8 cellular contexts compared by ENCODE assay signal in genomic region chr19:48674921-48675824, GRCh38. TPM values are rescaled to one million over a fixed set of nuclear protein-coding genes. Genes with fewer than 3 reads are reported as not detected.
A peak's percentile ranks its signal among the peaks of the same experiment; 100 is the strongest.
DNase-seq lines count a peak whose midpoint lies in the region; ATAC-seq, FAIRE-seq and TF ChIP-seq lines count a peak whose summit lies in the region.

No MANE protein-coding gene starts in this region.

- H3K4me1 ChIP-seq in adipocyte (ENCODE audit: control insufficient read depth, insufficient read depth, low read length) (no peaks in the 10 kb centered on the region), heart left ventricle (peaks cover 0 to 12% (median 7%) of the 10 kb centered on the region in 12 donors), prostate gland (replicated peaks) (no peaks in the 10 kb centered on the region)

- H3K27ac ChIP-seq in heart left ventricle (peak overlapping the region in 2 of 12 donors; percentile 2 to 46), prostate gland (no peak overlapping the region)

- H3K9me3 ChIP-seq in adipocyte (ENCODE audit: control insufficient read depth, low read length): no peaks in the 10 kb centered on the region
- no peaks in the 10 kb centered on the region for H3K9me3 ChIP-seq in heart left ventricle
- no peaks in the 10 kb centered on the region for H3K9me3 ChIP-seq in prostate gland

- DNase-seq in GDM1 (lab: John Stamatoyannopoulos, UW): peak; percentile 71
- peak; percentile 83 for DNase-seq in NCI-H1105 (lab: John Stamatoyannopoulos, UW)
- DNase-seq in T follicular helper cell (ENCODE audit: low read depth): peak; percentile 64
- DNase-seq in adipocyte (ENCODE audit: low read depth): peak; percentile 94
- DNase-seq in heart left ventricle: peak; percentile 79 to 87 (median 84)
- DNase-seq in prostate gland (ENCODE audit: low spot score): peak; percentile 84
- DNase-seq in urothelium cell line (ENCODE audit: low spot score): peak; percentile 90

- H3K36me3 ChIP-seq in adipocyte (ENCODE audit: control insufficient read depth, insufficient read depth, low read length, severe bottlenecking) (no peaks in the 10 kb centered on the region), heart left ventricle (no peaks in the 10 kb centered on the region), prostate gland (no peaks in the 10 kb centered on the region)

- TF ChIP-seq POLR2A in heart left ventricle (IDR thresholded peaks at IDR 0.05): no peak
- TF ChIP-seq POLR2A in prostate gland (IDR thresholded peaks at IDR 0.05): no peak

- intact Hi-C loops in heart left ventricle (cut with DNase I): loop anchor here (1.0 to 10.0 kb wide), 12 partner anchors 29 to 170 kb away; partner anchors contain the start of genes HSD17B14 (in 4 of the 10) and CA11 (in 2 of the 10)
- intact Hi-C loops in prostate gland (cut with DNase I): loop anchor here (10.0 kb wide), 1 partner anchor 60 kb away; no protein-coding TSS in a partner anchor

- peak overlapping the region; percentile 50 for H3K9ac ChIP-seq in adipocyte (ENCODE audit: low read length)

- TF ChIP-seq CTCF in heart left ventricle (IDR thresholded peaks at IDR 0.05): peak; percentile 76 to 94 (median 87)
- peak; percentile 74 to 90 (median 84) for TF ChIP-seq CTCF in prostate gland (IDR thresholded peaks at IDR 0.05)

- FAIRE-seq in urothelium cell line (lab: Jason Lieb, UNC): peak; percentile 56

- 35 to 56% (median 39%) methylated on average over 18 to 28 of the region's 28 CpGs for WGBS in heart left ventricle, 4 donors
- WGBS in prostate gland: 37% methylated on average over 28 of the region's 28 CpGs

- peaks cover 7% of the 10 kb centered on the region for H3K27me3 ChIP-seq in adipocyte (replicated peaks; ENCODE audit: control insufficient read depth, insufficient read depth, low read length)
- no peaks in the 10 kb centered on the region for H3K27me3 ChIP-seq in heart left ventricle
- no peaks in the 10 kb centered on the region for H3K27me3 ChIP-seq in prostate gland (replicated peaks; ENCODE audit: insufficient read depth)

- ATAC-seq in heart left ventricle (peak; percentile 58 to 89 (median 80)), GM19463 (IDR thresholded peaks at IDR 0.05; ENCODE audit: unreplicated experiment) (no peak)

- no peak overlapping the region for H3K4me3 ChIP-seq in adipocyte (ENCODE audit: low read length)
- H3K4me3 ChIP-seq in heart left ventricle: no peak overlapping the region
- H3K4me3 ChIP-seq in prostate gland: no peak overlapping the region

RNA-seq across cellular contexts. Expression of gene NTN5, which starts 2.4 kb away (rescaled TPM):
- under 1 TPM in 3 of 9 donors, not detected in 6; 0.12 to 0.42 (median 0.20) TPM for total RNA-seq in heart left ventricle
- polyA plus RNA-seq in heart left ventricle: under 1 TPM in 1 of 2 donors, not detected in 1; 0.11 TPM
- 1 to 10 TPM in 1 of 2 donors, under 1 TPM in 1; 0.91 to 2.6 TPM for total RNA-seq in prostate gland

RNA-seq across cellular contexts. Expression of gene FUT2, which starts 20.6 kb away (rescaled TPM):
- total RNA-seq in heart left ventricle: under 1 TPM in 1 of 9 donors, not detected in 8; 0.14 TPM
- under 1 TPM in 1 of 2 donors, not detected in 1; 0.19 TPM for polyA plus RNA-seq in heart left ventricle
- total RNA-seq in prostate gland: 1 to 10 TPM; 1.4 to 2.7 TPM

RNA-seq across cellular contexts. Expression of gene CA11, which starts 29.2 kb away (rescaled TPM):
- total RNA-seq in heart left ventricle: 10 to 100 TPM in 1 of 9 donors, 1 to 10 TPM in 8; 2.2 to 14.6 (median 5.8) TPM
- polyA plus RNA-seq in heart left ventricle: 10 to 100 TPM in 1 of 2 donors, 1 to 10 TPM in 1; 3.4 to 14.8 TPM
- 10 to 100 TPM in 1 of 2 donors, 1 to 10 TPM in 1; 7.0 to 11.2 TPM for total RNA-seq in prostate gland

RNA-seq across cellular contexts. Expression of gene DBP, which starts 38.0 kb away (rescaled TPM):
- 10 to 100 TPM in 5 of 9 donors, 1 to 10 TPM in 4; 1.4 to 34.2 (median 12.5) TPM for total RNA-seq in heart left ventricle
- polyA plus RNA-seq in heart left ventricle: 10 to 100 TPM in 1 of 2 donors, 1 to 10 TPM in 1; 3.9 to 11.6 TPM
- total RNA-seq in prostate gland: 10 to 100 TPM; 14.3 to 52.7 TPM

RNA-seq across cellular contexts. Expression of gene MAMSTR, which starts 44.4 kb away (rescaled TPM):
- 1 to 10 TPM in 7 of 9 donors, under 1 TPM in 2; 0.65 to 5.5 (median 1.7) TPM for total RNA-seq in heart left ventricle
- 1 to 10 TPM; 2.0 to 3.7 TPM for polyA plus RNA-seq in heart left ventricle
- 10 to 100 TPM in 1 of 2 donors, 1 to 10 TPM in 1; 2.6 to 13.9 TPM for total RNA-seq in prostate gland
